Comparison of ENCODE assay signal across 18 cellular contexts in genomic region chr14:68386950-68387779, GRCh38.
DNase-seq lines count a peak whose midpoint lies in the region; ATAC-seq and TF ChIP-seq lines count a peak whose summit lies in the region.
"Had no signal": no experiment of that assay in that cellular context is flagged by ENCODE, and none has a peak within 500 bp of the region (broad histone marks: within the 10 kb centered on the region; RNA-seq: fewer than 3 reads in every experiment).

No MANE protein-coding gene starts in this region.

- H3K9ac ChIP-seq in SK-N-SH, result no peak overlapping the region
- no peak overlapping the region for H3K9ac ChIP-seq in endodermal cell (ENCODE audit: extremely low read depth, low read length, poor library complexity, severe bottlenecking)
- H3K9ac ChIP-seq: KMS-11 had no signal

- no peaks in the 10 kb centered on the region for H3K27me3 Mint-ChIP-seq in stimulated activated memory B cell treated with anti-CD40 and anti-IgM and Interleukin-4, amounts not matched to agents 10 μg/mL and 1 μg/mL and 100 μg/mL, for 72 hours
- H3K27me3 Mint-ChIP-seq in endodermal cell (ENCODE audit: insufficient read depth), result no peaks in the 10 kb centered on the region
- H3K27me3 Mint-ChIP-seq: activated CD4-positive, alpha-beta T cell treated with anti-CD3 and anti-CD28 coated beads, Interleukin-2, amount 10 ng/mL, durations not matched to agents 7 days and 5 days had no signal

- peaks cover 3% of the 10 kb centered on the region for H3F3A ChIP-seq in SK-N-SH (replicated peaks; ENCODE audit: insufficient read depth)

- TF ChIP-seq CTCF in SK-N-SH (IDR thresholded peaks at IDR 0.05), result no peak
- no peak for TF ChIP-seq CTCF in endodermal cell (conservative IDR thresholded peaks at IDR 0.05)

- no peaks in the 10 kb centered on the region for H4K20me1 ChIP-seq in SK-N-SH (ENCODE audit: insufficient read depth)

- no peak overlapping the region for H3K4me3 ChIP-seq in SK-N-SH (ENCODE audit: low read depth in 2 of 2, low read length in 1 of 2)
- no peak overlapping the region for H3K4me3 ChIP-seq in endodermal cell (ENCODE audit: low read length)
- H3K4me3 ChIP-seq: heart right ventricle, PC-9, tibial artery had no signal

- peak overlapping the region; percentile 61; the same call in 1 of the 2 replicates for H3K4me2 ChIP-seq in SK-N-SH
- H3K4me2 ChIP-seq: KMS-11, PC-9 had no signal

- POLR2A ChIA-PET in SK-N-SH (lab: Yijun Ruan, JAX), result no interaction called here

- peaks cover 12% of the 10 kb centered on the region for H3K36me3 Mint-ChIP-seq in stimulated activated memory B cell treated with anti-CD40 and anti-IgM and Interleukin-4, amounts not matched to agents 10 μg/mL and 1 μg/mL and 100 μg/mL, for 72 hours
- no peaks in the 10 kb centered on the region for H3K36me3 Mint-ChIP-seq in endodermal cell (ENCODE audit: low read depth)

- H3K27ac Mint-ChIP-seq in stimulated activated memory B cell treated with anti-CD40 and anti-IgM and Interleukin-4, amounts not matched to agents 10 μg/mL and 1 μg/mL and 100 μg/mL, for 72 hours, result peak overlapping the region; percentile 81
- H3K27ac Mint-ChIP-seq in endodermal cell, result no peak overlapping the region
- H3K27ac Mint-ChIP-seq: activated CD4-positive, alpha-beta T cell treated with anti-CD3 and anti-CD28 coated beads, Interleukin-2, amount 10 ng/mL, durations not matched to agents 7 days and 5 days; activated T-cell treated with anti-CD3 and anti-CD28 coated beads, Interleukin-2, amount 50 U/mL, for 72 hours had no signal

- no peak for ATAC-seq in stimulated activated memory B cell treated with anti-CD40 and anti-IgM and Interleukin-4, amounts not matched to agents 10 μg/mL and 1 μg/mL and 100 μg/mL, for 72 hours
- no peak for ATAC-seq in GM18498 (IDR thresholded peaks at IDR 0.05; ENCODE audit: unreplicated experiment)
- ATAC-seq: activated T-cell treated with anti-CD3 and anti-CD28 coated beads, Interleukin-2, amount 50 U/mL, for 72 hours; heart right ventricle had no signal

- H2AFZ ChIP-seq in SK-N-SH (ENCODE audit: low read depth), result no peak overlapping the region
- H2AFZ ChIP-seq: PC-9 had no signal

- H3K9me3 Mint-ChIP-seq in stimulated activated memory B cell treated with anti-CD40 and anti-IgM and Interleukin-4, amounts not matched to agents 10 μg/mL and 1 μg/mL and 100 μg/mL, for 72 hours, result peaks cover 2% of the 10 kb centered on the region
- no peaks in the 10 kb centered on the region for H3K9me3 Mint-ChIP-seq in endodermal cell
- H3K9me3 Mint-ChIP-seq: activated CD4-positive, alpha-beta T cell treated with anti-CD3 and anti-CD28 coated beads, Interleukin-2, amount 10 ng/mL, durations not matched to agents 7 days and 5 days; activated T-cell treated with anti-CD3 and anti-CD28 coated beads, Interleukin-2, amount 50 U/mL, for 72 hours had no signal

- peak overlapping the region; percentile 63 to 95 for H3K27ac ChIP-seq in SK-N-SH (ENCODE audit: low read depth in 2 of 2, low read length in 1 of 2)
- no peak overlapping the region for H3K27ac ChIP-seq in endodermal cell (ENCODE audit: low read depth, low read length)
- H3K27ac ChIP-seq: KMS-11, PC-9, tibial artery had no signal

- CTCF ChIA-PET in SK-N-SH (lab: Yijun Ruan, JAX), result interaction anchor here (0.9 to 1.5 kb wide), 4 partner anchors 15 to 402 kb away, joined by 3 to 5 read pairs (median 3); no protein-coding TSS in a partner anchor

- 16% methylated on average over 6 of the region's 6 CpGs for WGBS in SK-N-SH (ENCODE audit: low lambda C conversion rate)
- 73 to 84% methylated on average over 3 to 6 of the region's 6 CpGs for WGBS in endodermal cell (ENCODE audit: insufficient coverage in 1 of 2, insufficient read length in 1 of 2), 2 experiments

- peak in 1 of 2 experiments; percentile 68; a peak in 2 of 4 replicates for TF ChIP-seq EP300 in SK-N-SH (IDR thresholded peaks at IDR 0.05; ENCODE audit: borderline replicate concordance in 1 of 2, low read depth in 1 of 2, low read length in 1 of 2)

- H3K79me2 ChIP-seq in SK-N-SH (ENCODE audit: insufficient read depth), result no peaks in the 10 kb centered on the region

- H3K9me3 ChIP-seq in SK-N-SH (no peaks in the 10 kb centered on the region), endodermal cell (ENCODE audit: control insufficient read depth, low read length) (no peaks in the 10 kb centered on the region)
- H3K9me3 ChIP-seq: heart right ventricle, tibial artery had no signal

- H3K36me3 ChIP-seq in SK-N-SH (replicated peaks in 1 of 2; ENCODE audit: control insufficient read depth in 1 of 2, insufficient read depth in 2 of 2, low read length in 1 of 2) (no peaks in the 10 kb centered on the region), endodermal cell (ENCODE audit: control insufficient read depth, insufficient read depth, low read length) (no peaks in the 10 kb centered on the region)
- H3K36me3 ChIP-seq: heart right ventricle, tibial artery had no signal

- peaks cover 33% of the 10 kb centered on the region for H3K4me1 Mint-ChIP-seq in stimulated activated memory B cell treated with anti-CD40 and anti-IgM and Interleukin-4, amounts not matched to agents 10 μg/mL and 1 μg/mL and 100 μg/mL, for 72 hours
- peaks cover 13% of the 10 kb centered on the region for H3K4me1 Mint-ChIP-seq in endodermal cell

- no peak overlapping the region for H3K4me3 Mint-ChIP-seq in stimulated activated memory B cell treated with anti-CD40 and anti-IgM and Interleukin-4, amounts not matched to agents 10 μg/mL and 1 μg/mL and 100 μg/mL, for 72 hours
- no peak overlapping the region for H3K4me3 Mint-ChIP-seq in endodermal cell
- H3K4me3 Mint-ChIP-seq: activated CD4-positive, alpha-beta T cell treated with anti-CD3 and anti-CD28 coated beads, Interleukin-2, amount 10 ng/mL, durations not matched to agents 7 days and 5 days; activated T-cell treated with anti-CD3 and anti-CD28 coated beads, Interleukin-2, amount 50 U/mL, for 72 hours had no signal

- H3K4me1 ChIP-seq in SK-N-SH (ENCODE audit: control insufficient read depth in 1 of 2, insufficient read depth in 2 of 2, low read depth in 1 of 2, low read length in 1 of 2), result peaks cover 13 to 21% of the 10 kb centered on the region in 2 experiments; a peak in 3 of 4 replicates
- H3K4me1 ChIP-seq in endodermal cell (ENCODE audit: control insufficient read depth, insufficient read depth, low read length), result peaks cover under 1% of the 10 kb centered on the region

- DNase-seq in NCI-H1694 treated with DMSO at 0.1 percent for 48 hours (lab: John Stamatoyannopoulos, UW) (peak; percentile 31), NCI-H1694 (lab: John Stamatoyannopoulos, UW) (no peak), SK-N-SH (peak; percentile 52), fibroblast of peridontal ligament (ENCODE audit: extremely low read depth) (peak; percentile 66), endodermal cell (no peak), AG20443 (ENCODE audit: low spot score) (no peak)
- DNase-seq: activated CD4-positive, alpha-beta T cell treated with anti-CD3 and anti-CD28 coated beads, Interleukin-2, amount 10 ng/mL, durations not matched to agents 7 days and 5 days; activated T-cell treated with anti-CD3 and anti-CD28 coated beads, Interleukin-2, amount 50 U/mL, for 72 hours; amygdala; effector CD8-positive, alpha-beta T cell; heart right ventricle; PC-9; stimulated activated CD4-positive, alpha-beta T cell treated with anti-CD3 and anti-CD28 coated beads, Interleukin-12 subunit alpha, Interleukin-12 subunit beta, amount 100 ng/mL, for 4 hours; T-helper 2 cell; tibial artery had no signal

- H3K27me3 ChIP-seq in SK-N-SH (ENCODE audit: insufficient read depth) (no peaks in the 10 kb centered on the region), endodermal cell (ENCODE audit: control insufficient read depth, insufficient read depth, low read length, poor library complexity, severe bottlenecking) (no peaks in the 10 kb centered on the region)
- H3K27me3 ChIP-seq: heart right ventricle, tibial artery had no signal

- H3K9me2 ChIP-seq in SK-N-SH, result no peaks in the 10 kb centered on the region

- TF ChIP-seq RAD21 in SK-N-SH (IDR thresholded peaks at IDR 0.05; ENCODE audit: low read length), result peak; percentile 33; the same call in 1 of the 2 replicates

TF ChIP-seq in SK-N-SH, 30 proteins besides CTCF, POLR2A, EP300 and RAD21 (continues in another document):
- no peak for TF ChIP-seq ZBTB33 (IDR thresholded peaks at IDR 0.05; ENCODE audit: borderline replicate concordance, low read depth)
- peak; percentile 71 for TF ChIP-seq RFX5 (IDR thresholded peaks at IDR 0.05; ENCODE audit: low read length)
- peak; percentile 75 for TF ChIP-seq PBX3 (IDR thresholded peaks at IDR 0.05)
- TF ChIP-seq MEF2A (IDR thresholded peaks at IDR 0.05; ENCODE audit: borderline replicate concordance, low read depth), result no peak
- no peak for TF ChIP-seq ELF1 (IDR thresholded peaks at IDR 0.05)
- peak; percentile 54 for TF ChIP-seq JUND (IDR thresholded peaks at IDR 0.05)
- TF ChIP-seq POLR2AphosphoS5 (IDR thresholded peaks at IDR 0.05; ENCODE audit: low read depth, low read length), result no peak; the same call in 1 of the 2 replicates
- TF ChIP-seq FOXM1 (IDR thresholded peaks at IDR 0.05; ENCODE audit: low read depth), result no peak

Comparison
In these comparisons a context has a peak if more than half of its experiments do, and no peak if none do; other contexts are left out.
1. DNase-seq: peak in NCI-H1694 treated with DMSO at 0.1 percent for 48 hours (single experiment), SK-N-SH (single experiment) and fibroblast of peridontal ligament (single experiment); none in NCI-H1694 (single experiment), endodermal cell (single experiment) and AG20443 (single experiment).